ENCODE assay signal across 1 cellular context in the genomic region with DNA sequence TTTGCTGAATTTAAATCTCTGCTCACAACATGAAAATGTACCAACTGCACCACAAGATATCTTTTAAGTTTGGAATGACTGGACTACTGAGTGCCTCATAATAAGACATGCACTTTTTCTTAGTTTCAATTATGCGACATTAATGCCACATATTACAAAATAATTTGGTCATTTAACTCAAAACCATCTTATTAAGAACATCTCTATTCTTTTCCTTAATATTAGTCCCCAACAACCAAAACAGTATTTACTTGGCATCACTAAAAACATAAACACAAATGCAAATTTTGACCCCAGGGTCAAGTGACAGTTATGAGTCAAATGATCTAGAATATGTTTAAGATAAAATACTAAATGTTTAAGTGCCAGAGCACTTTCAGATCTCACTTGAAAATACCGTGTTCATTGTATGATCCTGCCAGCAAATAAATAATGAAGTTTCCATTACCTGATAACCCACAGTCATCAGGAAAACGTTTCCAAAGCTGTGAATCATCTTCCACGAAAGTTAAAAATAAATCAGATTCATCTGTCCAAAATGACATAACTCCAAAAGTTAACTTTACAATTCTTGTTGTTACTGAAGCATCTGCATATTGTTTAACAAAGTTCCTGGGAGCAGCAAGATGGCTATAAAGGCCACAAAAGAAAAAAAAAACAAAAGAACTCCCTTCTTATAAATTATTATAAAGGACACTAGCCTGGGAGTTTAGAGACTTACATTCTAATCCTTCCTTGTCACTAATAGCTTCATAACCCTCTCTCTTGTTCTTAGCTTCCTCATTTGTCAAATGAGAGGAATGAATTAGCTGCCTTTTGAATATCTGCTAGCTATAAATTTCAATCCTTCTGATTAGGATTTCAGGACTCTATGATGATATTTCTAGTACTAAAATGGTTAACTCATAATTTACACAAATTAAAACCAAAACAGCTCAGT.
TF ChIP-seq lines count a peak whose summit lies in the region.

No MANE protein-coding gene starts in this region.

TF ChIP-seq in GM12878, 131 proteins besides CTCF, POLR2A, EP300 and RAD21 (continued from another document):
- TF ChIP-seq, protein P1, sequence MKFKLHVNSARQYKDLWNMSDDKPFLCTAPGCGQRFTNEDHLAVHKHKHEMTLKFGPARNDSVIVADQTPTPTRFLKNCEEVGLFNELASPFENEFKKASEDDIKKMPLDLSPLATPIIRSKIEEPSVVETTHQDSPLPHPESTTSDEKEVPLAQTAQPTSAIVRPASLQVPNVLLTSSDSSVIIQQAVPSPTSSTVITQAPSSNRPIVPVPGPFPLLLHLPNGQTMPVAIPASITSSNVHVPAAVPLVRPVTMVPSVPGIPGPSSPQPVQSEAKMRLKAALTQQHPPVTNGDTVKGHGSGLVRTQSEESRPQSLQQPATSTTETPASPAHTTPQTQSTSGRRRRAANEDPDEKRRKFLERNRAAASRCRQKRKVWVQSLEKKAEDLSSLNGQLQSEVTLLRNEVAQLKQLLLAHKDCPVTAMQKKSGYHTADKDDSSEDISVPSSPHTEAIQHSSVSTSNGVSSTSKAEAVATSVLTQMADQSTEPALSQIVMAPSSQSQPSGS (IDR thresholded peaks at IDR 0.05; ENCODE audit: low read length), result peak; percentile 65
- no peak for TF ChIP-seq SIX5 (IDR thresholded peaks at IDR 0.05; ENCODE audit: low read depth, low read length, severe bottlenecking)
- no peak for TF ChIP-seq YBX1 (IDR thresholded peaks at IDR 0.05)
- TF ChIP-seq DPF2 (IDR thresholded peaks at IDR 0.05), result peak; percentile 59; the same call in 1 of the 2 replicates
- peak; percentile 17; the same call in 1 of the 2 replicates for TF ChIP-seq BMI1 (IDR thresholded peaks at IDR 0.05; ENCODE audit: borderline replicate concordance)
- TF ChIP-seq NR2F1 (conservative IDR thresholded peaks at IDR 0.05), result peak; percentile 97
- peak; percentile 74 for TF ChIP-seq RUNX3 (IDR thresholded peaks at IDR 0.05; ENCODE audit: low read length)
- peak; percentile 26; the same call in 1 of the 2 replicates for TF ChIP-seq NR2C1 (IDR thresholded peaks at IDR 0.05)
- peak in 1 of 2 experiments; percentile 17; a peak in 1 of 4 replicates for TF ChIP-seq IKZF2 (IDR thresholded peaks at IDR 0.05)
- TF ChIP-seq CHD4 (IDR thresholded peaks at IDR 0.05), result no peak
- TF ChIP-seq GABPA (IDR thresholded peaks at IDR 0.05; ENCODE audit: low read depth), result no peak
- 0 out of 2 replicates have a peak, but pooled peaks have one; percentile 6 for TF ChIP-seq CREM (IDR thresholded peaks at IDR 0.05; ENCODE audit: low read depth)
